In genomic region chr6:20644667-20645370, GRCh38 we compare ENCODE assay signal across 28 cellular contexts.
DNase-seq lines count a peak whose midpoint lies in the region; ATAC-seq and TF ChIP-seq lines count a peak whose summit lies in the region.
"Had no signal": no experiment of that assay in that cellular context is flagged by ENCODE, and none has a peak within 500 bp of the region (broad histone marks: within the 10 kb centered on the region; RNA-seq: fewer than 3 reads in every experiment).

No MANE protein-coding gene starts in this region.

- H3K4me1 ChIP-seq in trophoblast cell (ENCODE audit: control insufficient read depth in 1 of 2, insufficient read depth in 2 of 2, low read length in 2 of 2) (no peaks in the 10 kb centered on the region), BE2C (no peaks in the 10 kb centered on the region)
- H3K4me1 ChIP-seq: gastroesophageal sphincter, right atrium auricular region, testis had no signal

- H2BK5ac ChIP-seq in trophoblast cell (ENCODE audit: low read depth, low read length, poor library complexity), result no peak overlapping the region

- H3K4me1 Mint-ChIP-seq in activated naive CD4-positive, alpha-beta T cell treated with anti-CD3 and anti-CD28 coated beads for 36 hours (ENCODE audit: low read depth), result peaks cover 6% of the 10 kb centered on the region

- no peak overlapping the region for H2BK12ac ChIP-seq in trophoblast cell (ENCODE audit: low read length)

- H3K9ac ChIP-seq in trophoblast cell (ENCODE audit: low read length), result no peak overlapping the region

- no CpG with 5 or more reads among the region's 5 CpGs for WGBS in trophoblast cell (ENCODE audit: extremely low coverage, insufficient coverage, insufficient read length)

- no peaks in the 10 kb centered on the region for H3K79me1 ChIP-seq in trophoblast cell (ENCODE audit: low read length)

- no peak overlapping the region for H2AFZ ChIP-seq in trophoblast cell (ENCODE audit: insufficient read depth, low read length, poor library complexity)

- intact Hi-C loops in activated naive CD4-positive, alpha-beta T cell treated with anti-CD3 and anti-CD28 coated beads for 36 hours (cut with micrococcal nuclease), result no loop called here
- intact Hi-C loops in left colon (cut with DNase I, micrococcal nuclease), result no loop called here

- H3K36me3 ChIP-seq in trophoblast cell (ENCODE audit: control insufficient read depth in 1 of 2, insufficient read depth in 2 of 2, low read length in 2 of 2) (no peaks in the 10 kb centered on the region), BE2C (peaks cover under 1% of the 10 kb centered on the region; the same call in 1 of the 2 replicates)
- H3K36me3 ChIP-seq: right atrium auricular region had no signal

- no peaks in the 10 kb centered on the region for H3K27me3 ChIP-seq in trophoblast cell (ENCODE audit: insufficient read depth, low read length)
- no peaks in the 10 kb centered on the region for H3K27me3 ChIP-seq in BE2C
- H3K27me3 ChIP-seq: gastroesophageal sphincter, right atrium auricular region, testis had no signal

- no peak overlapping the region for H3K4me2 ChIP-seq in trophoblast cell (ENCODE audit: low read length)

- no peak overlapping the region for H2BK120ac ChIP-seq in trophoblast cell (ENCODE audit: insufficient read depth, low read length, poor library complexity)

- no peak overlapping the region for H4K8ac ChIP-seq in trophoblast cell (ENCODE audit: low read depth, low read length)

- peak; percentile 10 for DNase-seq in activated naive CD4-positive, alpha-beta T cell treated with anti-CD3 and anti-CD28 coated beads for 36 hours
- DNase-seq in activated naive CD4-positive, alpha-beta T cell (lab: John Stamatoyannopoulos, UW), result no peak
- DNase-seq in LHCN-M2 (ENCODE audit: low read depth) (peak; percentile 14), cardiac fibroblast (ENCODE audit: low read depth in 2 of 2) (peak; percentile 37 to 59), trophoblast cell (peak; percentile 6 to 82), BE2C (no peak), left colon (no peak)
- DNase-seq: activated CD4-positive, alpha-beta T cell treated with anti-CD3 and anti-CD28 coated beads for 4 hours; C1 segment of cervical spinal cord; DND-41; effector CD8-positive, alpha-beta T cell; erythroblast; hypothalamus; midbrain; naive thymus-derived CD8-positive, alpha-beta T cell; NCI-H1092 treated with DMSO at 0.1 percent for 48 hours; NCI-H2029; NCI-H345; NCI-H748 treated with DMSO at 0.1 percent for 48 hours; stimulated activated CD4-positive, alpha-beta T cell treated with anti-CD3 and anti-CD28 coated beads, Interleukin-12 subunit alpha, Interleukin-12 subunit beta, amount 100 ng/mL, for 4 hours; stimulated activated CD4-positive, alpha-beta T cell treated with anti-CD3 and anti-CD28 coated beads, Interleukin-4, amount 100 ng/mL, for 24 hours; stimulated activated naive CD4-positive, alpha-beta T cell treated with Interleukin-2 at 50 U/mL for 16 hours; testis had no signal

- no peak overlapping the region for H3K14ac ChIP-seq in trophoblast cell (ENCODE audit: low read length)

- H3K9me3 ChIP-seq in trophoblast cell (ENCODE audit: insufficient read depth, low read depth, low read length) (no peaks in the 10 kb centered on the region), BE2C (no peaks in the 10 kb centered on the region)
- H3K9me3 ChIP-seq: gastroesophageal sphincter, right atrium auricular region, testis had no signal

- no peak overlapping the region for H2AK5ac ChIP-seq in trophoblast cell (ENCODE audit: low read length)

- no peak overlapping the region for H4K12ac ChIP-seq in trophoblast cell (ENCODE audit: low read depth, low read length)

- ATAC-seq in GM19397 (IDR thresholded peaks at IDR 0.05; ENCODE audit: unreplicated experiment) (no peak), left colon (no peak)
- ATAC-seq: gastroesophageal sphincter; naive thymus-derived CD8-positive, alpha-beta T cell had no signal

- H3K18ac ChIP-seq in trophoblast cell (ENCODE audit: low read length), result no peak overlapping the region

- H3K27ac ChIP-seq in trophoblast cell (ENCODE audit: low read depth, low read length), result no peak overlapping the region
- H3K27ac ChIP-seq: gastroesophageal sphincter, right atrium auricular region, testis had no signal

- H3K9me3 Mint-ChIP-seq in activated naive CD4-positive, alpha-beta T cell treated with anti-CD3 and anti-CD28 coated beads for 36 hours, result peaks cover 1% of the 10 kb centered on the region
- H3K9me3 Mint-ChIP-seq: activated T-helper 1 cell treated with anti-CD3 and anti-CD28 coated beads, Interleukin-12 subunit alpha, Interleukin-12 subunit beta, Interleukin-2, Interleukin-4 antibody, amounts not matched to agents 30 ng/mL and 10 ng/mL and 1 ng/mL, durations not matched to agents 14 hours and 24 hours and 36 hours had no signal

- peaks cover 24% of the 10 kb centered on the region for H3K36me3 Mint-ChIP-seq in activated naive CD4-positive, alpha-beta T cell treated with anti-CD3 and anti-CD28 coated beads for 36 hours (ENCODE audit: low read depth)

- no peak overlapping the region for H3K4me3 ChIP-seq in cardiac fibroblast (replicated peaks in 1 of 2; ENCODE audit: low read depth in 2 of 2, low read length in 2 of 2)
- no peak overlapping the region for H3K4me3 ChIP-seq in trophoblast cell (ENCODE audit: low read depth, low read length)
- H3K4me3 ChIP-seq in BE2C (ENCODE audit: low read depth, low read length), result no peak overlapping the region
- H3K4me3 ChIP-seq: gastroesophageal sphincter, right atrium auricular region, testis had no signal

- H3K27me3 Mint-ChIP-seq in activated naive CD4-positive, alpha-beta T cell treated with anti-CD3 and anti-CD28 coated beads for 36 hours (ENCODE audit: low read depth), result no peaks in the 10 kb centered on the region
- H3K27me3 Mint-ChIP-seq: activated naive CD8-positive, alpha-beta T cell; naive thymus-derived CD8-positive, alpha-beta T cell had no signal

- no peaks in the 10 kb centered on the region for H3K79me2 ChIP-seq in trophoblast cell (ENCODE audit: control insufficient read depth, insufficient read depth, low read length, poor library complexity)

- TF ChIP-seq CTCF in cardiac fibroblast (IDR thresholded peaks at IDR 0.05; ENCODE audit: low read depth, low read length), result no peak
- TF ChIP-seq CTCF in BE2C (IDR thresholded peaks at IDR 0.05; ENCODE audit: low read depth, low read length), result no peak

- no peak overlapping the region for H3K23ac ChIP-seq in trophoblast cell (ENCODE audit: low read length)

- no peak overlapping the region for H3K4ac ChIP-seq in trophoblast cell (ENCODE audit: low read depth, low read length)

- no peak overlapping the region for H3K27ac Mint-ChIP-seq in activated naive CD4-positive, alpha-beta T cell treated with anti-CD3 and anti-CD28 coated beads for 36 hours
- H3K27ac Mint-ChIP-seq: activated naive CD8-positive, alpha-beta T cell; activated T-helper 1 cell treated with anti-CD3 and anti-CD28 coated beads, Interleukin-12 subunit alpha, Interleukin-12 subunit beta, Interleukin-2, Interleukin-4 antibody, amounts not matched to agents 30 ng/mL and 10 ng/mL and 1 ng/mL, durations not matched to agents 14 hours and 24 hours and 36 hours; naive thymus-derived CD8-positive, alpha-beta T cell had no signal

- no peak overlapping the region for H3K4me3 Mint-ChIP-seq in activated naive CD4-positive, alpha-beta T cell treated with anti-CD3 and anti-CD28 coated beads for 36 hours
- H3K4me3 Mint-ChIP-seq: activated naive CD8-positive, alpha-beta T cell; activated T-helper 1 cell treated with anti-CD3 and anti-CD28 coated beads, Interleukin-12 subunit alpha, Interleukin-12 subunit beta, Interleukin-2, Interleukin-4 antibody, amounts not matched to agents 30 ng/mL and 10 ng/mL and 1 ng/mL, durations not matched to agents 14 hours and 24 hours and 36 hours; naive thymus-derived CD8-positive, alpha-beta T cell had no signal

- H4K91ac ChIP-seq in trophoblast cell (ENCODE audit: low read depth, low read length), result no peak overlapping the region

- CTCF ChIA-PET in activated naive CD4-positive, alpha-beta T cell treated with anti-CD3 and anti-CD28 coated beads for 36 hours (lab: Charles Lee), result no interaction called here

Comparison
In these comparisons a context has a peak if more than half of its experiments do, and no peak if none do; other contexts are left out.
1. DNase-seq: peak in activated naive CD4-positive, alpha-beta T cell treated with anti-CD3 and anti-CD28 coated beads for 36 hours (single experiment), LHCN-M2 (single experiment), cardiac fibroblast (2 of 2) and trophoblast cell (2 of 2); none in activated naive CD4-positive, alpha-beta T cell (0 of 4), BE2C (single experiment) and left colon (0 of 2).